ENCODE assay signal across 9 cellular contexts in the genomic region with DNA sequence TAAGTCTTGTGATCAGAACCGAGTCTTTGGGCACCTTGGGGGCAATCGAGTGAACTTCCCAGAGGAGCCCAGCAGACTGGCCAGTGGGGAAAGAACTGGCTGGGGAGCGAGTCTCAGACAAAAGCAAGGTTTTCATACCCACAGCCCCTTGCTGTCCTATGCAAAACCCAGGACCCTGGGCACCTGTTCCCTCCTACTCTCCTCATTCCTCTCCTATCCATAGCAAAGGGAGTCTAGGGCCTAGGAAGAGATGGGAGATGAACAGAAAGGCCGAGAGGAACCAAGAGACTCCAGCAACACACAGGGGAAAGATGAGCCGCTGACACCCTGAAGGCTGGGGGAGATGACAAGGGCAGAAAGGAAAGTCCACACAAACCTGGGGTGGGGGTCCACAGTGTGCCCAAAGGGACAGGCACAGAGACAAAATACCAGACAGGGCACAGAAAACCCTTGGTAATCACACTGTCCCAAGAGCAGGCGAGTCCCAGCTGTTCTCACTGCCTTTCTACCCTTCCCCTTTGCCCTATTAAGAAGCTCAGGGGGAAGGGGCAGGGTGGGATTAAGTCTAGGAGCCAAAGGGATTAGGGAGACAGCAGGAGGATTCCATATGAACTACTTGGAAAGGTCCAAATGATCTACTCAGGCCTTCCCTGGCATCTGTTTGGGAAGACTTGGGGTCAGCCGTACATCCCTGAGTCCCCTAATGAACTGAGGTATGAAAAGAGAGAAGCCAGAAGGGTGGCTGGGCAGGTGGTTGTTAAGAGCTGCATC. TPM values are rescaled to one million over a fixed set of nuclear protein-coding genes. Genes with fewer than 3 reads are reported as not detected.
DNase-seq lines count a peak whose midpoint lies in the region; ATAC-seq and TF ChIP-seq lines count a peak whose summit lies in the region.
"Had no signal": no experiment of that assay in that cellular context is flagged by ENCODE, and none has a peak within 500 bp of the region (broad histone marks: within the 10 kb centered on the region; RNA-seq: fewer than 3 reads in every experiment).

No MANE protein-coding gene starts in this region.

- peaks cover 30% of the 10 kb centered on the region; the same call in 1 of the 2 replicates for H3K36me3 ChIP-seq in Loucy (ENCODE audit: insufficient read depth, low read length)

- H4K20me1 ChIP-seq in Loucy (ENCODE audit: insufficient read depth, low read length, poor library complexity, severe bottlenecking) = peaks cover 62% of the 10 kb centered on the region

- TF ChIP-seq CTCF in AG10803 (conservative IDR thresholded peaks at IDR 0.05; ENCODE audit: low read length) (no peak), Loucy (conservative IDR thresholded peaks at IDR 0.05; ENCODE audit: low read length) (no peak)

- no peak overlapping the region for H2AFZ ChIP-seq in Loucy (ENCODE audit: low read length)
- H2AFZ ChIP-seq: parathyroid adenoma had no signal

- H3K27me3 Mint-ChIP-seq in naive thymus-derived CD8-positive, alpha-beta T cell = no peaks in the 10 kb centered on the region

- H3K36me3 Mint-ChIP-seq in naive thymus-derived CD8-positive, alpha-beta T cell = peaks cover 6 to 56% (median 24%) of the 10 kb centered on the region in 3 donors

- H3K4me3 ChIP-seq in AG10803 (ENCODE audit: low read length) (peak overlapping the region; percentile 42), Loucy (ENCODE audit: low read length, poor library complexity, severe bottlenecking) (peak overlapping the region; percentile 97)

- POLR2A ChIA-PET in naive thymus-derived CD8-positive, alpha-beta T cell (lab: Charles Lee) = interaction anchor here (0.6 to 15.2 kb wide), 12 partner anchors 8 to 150 kb away, joined by 3 to 594 read pairs (median 6); a partner anchor contains a TSS

- peaks cover 13% of the 10 kb centered on the region for H3F3A ChIP-seq in Loucy (ENCODE audit: low read depth)

- H3K4me1 Mint-ChIP-seq in naive thymus-derived CD8-positive, alpha-beta T cell = peaks cover 22 to 64% (median 46%) of the 10 kb centered on the region in 4 donors

- ATAC-seq in naive thymus-derived CD8-positive, alpha-beta T cell = no peak
- ATAC-seq in GM21515 (IDR thresholded peaks at IDR 0.05; ENCODE audit: unreplicated experiment) = no peak

- DNase-seq in AG10803 (ENCODE audit: low read depth) (no peak), cerebellar cortex (ENCODE audit: low spot score) (peak; percentile 44), NCI-H748 (lab: John Stamatoyannopoulos, UW; ENCODE audit: unreplicated experiment) (no peak), NCI-H2029 (lab: John Stamatoyannopoulos, UW) (no peak)
- DNase-seq in naive thymus-derived CD8-positive, alpha-beta T cell = peak in 1 of 10 donors; percentile 5
- DNase-seq in stimulated activated CD4-positive, alpha-beta T cell treated with anti-CD3 and anti-CD28 coated beads, Interleukin-15, amount 100 ng/mL, for 24 hours = no peak

- H3K9ac ChIP-seq in Loucy (ENCODE audit: low read depth, low read length, poor library complexity, severe bottlenecking) = peak overlapping the region; percentile 96
- H3K9ac ChIP-seq: parathyroid adenoma had no signal

- H3K27ac Mint-ChIP-seq in naive thymus-derived CD8-positive, alpha-beta T cell = peak overlapping the region; percentile 93 to 99 (median 98)

- no peaks in the 10 kb centered on the region for H3K9me3 Mint-ChIP-seq in naive thymus-derived CD8-positive, alpha-beta T cell

- H3K4me1 ChIP-seq in Loucy (ENCODE audit: insufficient read depth, low read length, poor library complexity, severe bottlenecking) = peaks cover 32% of the 10 kb centered on the region
- H3K4me1 ChIP-seq: parathyroid adenoma had no signal

- H3K79me2 ChIP-seq in Loucy (ENCODE audit: insufficient read depth, low read length) = peaks cover 81% of the 10 kb centered on the region
- H3K79me2 ChIP-seq: parathyroid adenoma had no signal

- H3K27me3 ChIP-seq in Loucy (ENCODE audit: insufficient read depth, low read length, poor library complexity, severe bottlenecking) = no peaks in the 10 kb centered on the region

- no peaks in the 10 kb centered on the region for H3K9me3 ChIP-seq in Loucy (ENCODE audit: insufficient read depth, low read depth, low read length)

- H3K4me3 Mint-ChIP-seq in naive thymus-derived CD8-positive, alpha-beta T cell = peak overlapping the region; percentile 94 to 100 (median 99)

- H3K9me2 ChIP-seq in Loucy (replicated peaks; ENCODE audit: low read depth, low read length) = no peaks in the 10 kb centered on the region

- H3K4me2 ChIP-seq in Loucy (ENCODE audit: low read depth, low read length, poor library complexity, severe bottlenecking) = peak overlapping the region; percentile 94

RNA-seq across cellular contexts. Expression of a gene that starts 6.5 kb away (rescaled TPM):
- total RNA-seq in naive thymus-derived CD8-positive, alpha-beta T cell = 10 to 100 TPM; 79.0 to 82.0 TPM
- 10 to 100 TPM; 79.8 to 98.6 (median 95.7) TPM for polyA plus RNA-seq in naive thymus-derived CD8-positive, alpha-beta T cell

RNA-seq across cellular contexts. Expression of a gene that starts 7.1 kb away (rescaled TPM):
- total RNA-seq in naive thymus-derived CD8-positive, alpha-beta T cell = 10 to 100 TPM; 42.1 to 45.6 TPM
- polyA plus RNA-seq in naive thymus-derived CD8-positive, alpha-beta T cell = 10 to 100 TPM; 17.7 to 31.2 (median 18.7) TPM

RNA-seq across cellular contexts. Expression of a gene that starts 10.8 kb away (rescaled TPM):
- total RNA-seq in naive thymus-derived CD8-positive, alpha-beta T cell = 1 to 10 TPM; 2.4 TPM
- 1 to 10 TPM; 3.7 to 5.4 (median 5.4) TPM for polyA plus RNA-seq in naive thymus-derived CD8-positive, alpha-beta T cell

RNA-seq across cellular contexts. Expression of a gene that starts 33.0 kb away (rescaled TPM):
- 10 to 100 TPM; 29.3 to 30.9 TPM for total RNA-seq in naive thymus-derived CD8-positive, alpha-beta T cell
- polyA plus RNA-seq in naive thymus-derived CD8-positive, alpha-beta T cell = 10 to 100 TPM in 2 of 3 donors, 1 to 10 TPM in 1; 5.6 to 23.2 (median 13.7) TPM

RNA-seq across cellular contexts. Expression of a gene that starts 37.1 kb away (rescaled TPM):
- 10 to 100 TPM; 50.8 to 54.9 TPM for total RNA-seq in naive thymus-derived CD8-positive, alpha-beta T cell
- 1 to 10 TPM; 1.3 to 6.3 (median 2.8) TPM for polyA plus RNA-seq in naive thymus-derived CD8-positive, alpha-beta T cell
